ENCODE assay signal across 10 cellular contexts in the genomic region with DNA sequence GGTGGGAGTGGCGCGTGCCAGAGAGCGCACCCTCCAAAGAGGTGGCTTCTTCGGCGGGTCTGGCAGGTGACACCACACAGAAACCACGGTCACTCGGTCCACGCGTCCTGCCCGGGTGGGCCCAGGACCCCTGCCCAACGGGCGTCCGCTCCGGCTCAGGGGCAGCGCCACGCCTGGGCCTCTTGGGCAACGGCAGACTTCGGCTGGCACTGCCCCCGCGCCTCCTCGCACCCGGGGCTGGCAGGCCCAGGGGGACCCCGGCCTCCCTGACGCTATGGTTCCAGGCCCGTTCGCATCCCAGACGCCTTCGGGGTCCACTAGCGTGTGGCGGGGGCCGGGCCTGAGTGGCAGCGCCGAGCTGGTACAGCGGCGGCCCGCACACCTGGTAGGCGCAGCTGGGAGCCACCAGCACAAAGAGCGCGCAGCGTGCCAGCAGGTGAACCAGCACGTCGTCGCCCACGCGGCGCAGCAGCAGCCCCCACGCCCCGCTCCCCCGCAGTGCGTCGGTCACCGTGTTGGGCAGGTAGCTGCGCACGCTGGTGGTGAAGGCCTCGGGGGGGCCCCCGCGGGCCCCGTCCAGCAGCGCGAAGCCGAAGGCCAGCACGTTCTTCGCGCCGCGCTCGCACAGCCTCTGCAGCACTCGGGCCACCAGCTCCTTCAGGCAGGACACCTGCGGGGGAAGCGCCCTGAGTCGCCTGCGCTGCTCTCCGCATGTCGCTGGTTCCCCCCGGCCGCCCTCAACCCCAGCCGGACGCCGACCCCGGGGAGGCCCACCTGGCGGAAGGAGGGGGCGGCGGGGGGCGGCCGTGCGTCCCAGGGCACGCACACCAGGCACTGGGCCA. TPM values are rescaled to one million over a fixed set of nuclear protein-coding genes. Genes with fewer than 3 reads are reported as not detected.
DNase-seq lines count a peak whose midpoint lies in the region; ATAC-seq and TF ChIP-seq lines count a peak whose summit lies in the region.
"Had no signal": no experiment of that assay in that cellular context is flagged by ENCODE, and none has a peak within 500 bp of the region (broad histone marks: within the 10 kb centered on the region; RNA-seq: fewer than 3 reads in every experiment).

No MANE protein-coding gene starts in this region.

- no peak overlapping the region for H3K27ac ChIP-seq in MM.1S (ENCODE audit: low read length)
- H3K27ac ChIP-seq in endodermal cell (ENCODE audit: low read depth, low read length) = no peak overlapping the region
- H3K27ac ChIP-seq in spleen = no peak overlapping the region

- no peaks in the 10 kb centered on the region; the same call in 1 of the 2 replicates for H3K79me2 ChIP-seq in MM.1S (ENCODE audit: low read length)

- H3K9me3 ChIP-seq in MM.1S (replicated peaks; ENCODE audit: insufficient read depth, low read length) (no peaks in the 10 kb centered on the region), endodermal cell (ENCODE audit: control insufficient read depth, low read length) (no peaks in the 10 kb centered on the region), spleen (no peaks in the 10 kb centered on the region)

- H3K36me3 ChIP-seq in MM.1S (replicated peaks; ENCODE audit: insufficient read depth, low read length) (no peaks in the 10 kb centered on the region), endodermal cell (ENCODE audit: control insufficient read depth, insufficient read depth, low read length) (no peaks in the 10 kb centered on the region), spleen (no peaks in the 10 kb centered on the region)

- peak overlapping the region; percentile 23 for H3K4me3 Mint-ChIP-seq in activated CD4-positive, alpha-beta memory T cell treated with anti-CD3 and anti-CD28 coated beads for 36 hours
- no peak overlapping the region for H3K4me3 Mint-ChIP-seq in activated CD4-positive, alpha-beta memory T cell treated with anti-CD3 and anti-CD28 coated beads, Interleukin-2, amount 10 ng/mL, durations not matched to agents 7 days and 5 days
- peak overlapping the region; percentile 49 for H3K4me3 Mint-ChIP-seq in endodermal cell

- no peaks in the 10 kb centered on the region for H3K27me3 Mint-ChIP-seq in activated CD4-positive, alpha-beta memory T cell treated with anti-CD3 and anti-CD28 coated beads for 36 hours
- H3K27me3 Mint-ChIP-seq in activated CD4-positive, alpha-beta memory T cell treated with anti-CD3 and anti-CD28 coated beads, Interleukin-2, amount 10 ng/mL, durations not matched to agents 7 days and 5 days = peaks cover 7% of the 10 kb centered on the region
- peaks cover 24% of the 10 kb centered on the region for H3K27me3 Mint-ChIP-seq in endodermal cell (ENCODE audit: insufficient read depth)
- H3K27me3 Mint-ChIP-seq: CD4-positive, alpha-beta T cell had no signal

- peaks cover 5% of the 10 kb centered on the region for H3K4me1 Mint-ChIP-seq in activated CD4-positive, alpha-beta memory T cell treated with anti-CD3 and anti-CD28 coated beads for 36 hours (ENCODE audit: low read depth)
- H3K4me1 Mint-ChIP-seq in activated CD4-positive, alpha-beta memory T cell treated with anti-CD3 and anti-CD28 coated beads, Interleukin-2, amount 10 ng/mL, durations not matched to agents 7 days and 5 days = peaks cover 7% of the 10 kb centered on the region
- H3K4me1 Mint-ChIP-seq in endodermal cell = peaks cover 1% of the 10 kb centered on the region

- CTCF ChIA-PET in activated CD4-positive, alpha-beta memory T cell treated with anti-CD3 and anti-CD28 coated beads for 36 hours (lab: Charles Lee) = interaction anchor here (1.0 kb wide), 1 partner anchor 125 kb away, joined by 3 read pairs; no protein-coding TSS in a partner anchor
- CTCF ChIA-PET in activated CD4-positive, alpha-beta memory T cell treated with anti-CD3 and anti-CD28 coated beads, Interleukin-2, amount 10 ng/mL, durations not matched to agents 7 days and 5 days (lab: Charles Lee) = no interaction called here

- H3K4me3 ChIP-seq in MM.1S (ENCODE audit: low read length) (peak overlapping the region; percentile 25; the same call in 1 of the 2 replicates), endodermal cell (ENCODE audit: low read length) (peak overlapping the region; percentile 75), spleen (peak overlapping the region in 7 of 8 donors; percentile 14 to 66 (median 29)), foreskin fibroblast (ENCODE audit: low read depth in 1 of 2, low read length in 2 of 2) (no peak overlapping the region)

- no peak overlapping the region for H3K9ac ChIP-seq in MM.1S (ENCODE audit: low read length)
- no peak overlapping the region for H3K9ac ChIP-seq in endodermal cell (ENCODE audit: extremely low read depth, low read length, poor library complexity, severe bottlenecking)

- POLR2A ChIA-PET in activated CD4-positive, alpha-beta memory T cell treated with anti-CD3 and anti-CD28 coated beads for 36 hours (lab: Charles Lee) = interaction anchor here (1.4 to 1.5 kb wide), 2 partner anchors 22 to 51 kb away, joined by 5 to 6 read pairs; a partner anchor contains a TSS
- POLR2A ChIA-PET in activated CD4-positive, alpha-beta memory T cell treated with anti-CD3 and anti-CD28 coated beads, Interleukin-2, amount 10 ng/mL, durations not matched to agents 7 days and 5 days (lab: Charles Lee) = interaction anchor here (1.2 to 2.5 kb wide), 3 partner anchors 19 to 50 kb away, joined by 4 to 8 read pairs (median 7); no protein-coding TSS in a partner anchor

- H3K27me3 ChIP-seq in MM.1S (replicated peaks; ENCODE audit: insufficient read depth, low read length) (no peaks in the 10 kb centered on the region), endodermal cell (ENCODE audit: control insufficient read depth, insufficient read depth, low read length, poor library complexity, severe bottlenecking) (peaks cover 11% of the 10 kb centered on the region), spleen (replicated peaks in 1 of 7) (peaks cover 0 to 73% (median 37%) of the 10 kb centered on the region in 7 donors)

- H4K20me1 ChIP-seq in MM.1S (ENCODE audit: insufficient read depth, low read length) = no peaks in the 10 kb centered on the region

- H3F3A ChIP-seq in MM.1S (ENCODE audit: insufficient read depth, low read length) = 0 out of 2 replicates have a peak, but pooled peaks cover 6% of the 10 kb centered on the region

- DNase-seq in activated CD4-positive, alpha-beta memory T cell treated with anti-CD3 and anti-CD28 coated beads for 36 hours = no peak
- no peak for DNase-seq in activated CD4-positive, alpha-beta memory T cell treated with anti-CD3 and anti-CD28 coated beads, Interleukin-2, amount 10 ng/mL, durations not matched to agents 7 days and 5 days
- DNase-seq in MM.1S = no peak
- DNase-seq in endodermal cell = peak; percentile 81
- DNase-seq in spleen = peak; percentile 74
- no peak for DNase-seq in epidermal melanocyte (ENCODE audit: insufficient read length, low spot score)
- no peak for DNase-seq in foreskin fibroblast
- DNase-seq: SHP77 treated with DMSO at 0.1 percent for 48 hours had no signal

- ATAC-seq in HG03521 (IDR thresholded peaks at IDR 0.05; ENCODE audit: unreplicated experiment) = no peak

- no peak overlapping the region for H2AFZ ChIP-seq in MM.1S (ENCODE audit: low read length)

- H3K4me1 ChIP-seq in MM.1S (ENCODE audit: low read length) (no peaks in the 10 kb centered on the region), endodermal cell (ENCODE audit: control insufficient read depth, insufficient read depth, low read length) (no peaks in the 10 kb centered on the region), spleen (peaks cover 0 to 23% (median 16%) of the 10 kb centered on the region in 6 donors)

- no peak for TF ChIP-seq CTCF in MM.1S (IDR thresholded peaks at IDR 0.05; ENCODE audit: low read length)
- no peak for TF ChIP-seq CTCF in endodermal cell (conservative IDR thresholded peaks at IDR 0.05)
- no peak for TF ChIP-seq CTCF in spleen (IDR thresholded peaks at IDR 0.05 in 8 of 11, conservative IDR thresholded peaks at IDR 0.05 in 3 of 11)
- no peak for TF ChIP-seq CTCF in foreskin fibroblast (IDR thresholded peaks at IDR 0.05; ENCODE audit: low read depth, low read length)

- H3K36me3 Mint-ChIP-seq in activated CD4-positive, alpha-beta memory T cell treated with anti-CD3 and anti-CD28 coated beads for 36 hours = no peaks in the 10 kb centered on the region
- no peaks in the 10 kb centered on the region for H3K36me3 Mint-ChIP-seq in activated CD4-positive, alpha-beta memory T cell treated with anti-CD3 and anti-CD28 coated beads, Interleukin-2, amount 10 ng/mL, durations not matched to agents 7 days and 5 days (ENCODE audit: low read depth)
- no peaks in the 10 kb centered on the region for H3K36me3 Mint-ChIP-seq in endodermal cell (ENCODE audit: low read depth)

- WGBS in endodermal cell (ENCODE audit: insufficient coverage in 1 of 2, insufficient read length in 1 of 2), 2 experiments = 52 to 64% methylated on average over 34 to 87 of the region's 87 CpGs
- 42 to 48% (median 45%) methylated on average over 36 to 87 of the region's 87 CpGs for WGBS in spleen, 5 donors

- intact Hi-C loops in activated CD4-positive, alpha-beta memory T cell treated with anti-CD3 and anti-CD28 coated beads for 36 hours (cut with micrococcal nuclease) = loop anchor here (10.0 kb wide), 1 partner anchor 51 kb away; a partner anchor contains a TSS
- intact Hi-C loops in spleen (cut with DNase I; ENCODE audit: low total_unique reads) = no loop called here

- H3K27ac Mint-ChIP-seq in activated CD4-positive, alpha-beta memory T cell treated with anti-CD3 and anti-CD28 coated beads for 36 hours = no peak overlapping the region
- no peak overlapping the region for H3K27ac Mint-ChIP-seq in activated CD4-positive, alpha-beta memory T cell treated with anti-CD3 and anti-CD28 coated beads, Interleukin-2, amount 10 ng/mL, durations not matched to agents 7 days and 5 days
- H3K27ac Mint-ChIP-seq in endodermal cell = no peak overlapping the region
- H3K27ac Mint-ChIP-seq: CD4-positive, alpha-beta T cell had no signal

- no peak for TF ChIP-seq POLR2A in spleen (IDR thresholded peaks at IDR 0.05)

- no peaks in the 10 kb centered on the region for H3K9me3 Mint-ChIP-seq in activated CD4-positive, alpha-beta memory T cell treated with anti-CD3 and anti-CD28 coated beads for 36 hours
- no peaks in the 10 kb centered on the region for H3K9me3 Mint-ChIP-seq in activated CD4-positive, alpha-beta memory T cell treated with anti-CD3 and anti-CD28 coated beads, Interleukin-2, amount 10 ng/mL, durations not matched to agents 7 days and 5 days
- H3K9me3 Mint-ChIP-seq in endodermal cell = no peaks in the 10 kb centered on the region
- H3K9me3 Mint-ChIP-seq: CD4-positive, alpha-beta T cell had no signal

- H3K9me2 ChIP-seq in MM.1S (replicated peaks; ENCODE audit: insufficient read depth, low read length) = no peaks in the 10 kb centered on the region

- peak overlapping the region; percentile 43; the same call in 1 of the 2 replicates for H3K4me2 ChIP-seq in MM.1S (ENCODE audit: low read depth, low read length)

RNA-seq across cellular contexts. Expression of a gene that starts 0.7 kb away (rescaled TPM):
- 1 to 10 TPM; 4.7 to 7.3 TPM for total RNA-seq in activated CD4-positive, alpha-beta memory T cell treated with anti-CD3 and anti-CD28 coated beads for 36 hours
- total RNA-seq in activated CD4-positive, alpha-beta memory T cell treated with anti-CD3 and anti-CD28 coated beads, Interleukin-2, amount 10 ng/mL, durations not matched to agents 7 days and 5 days = 1 to 10 TPM; 2.1 to 2.2 TPM
- total RNA-seq in endodermal cell = 1 to 10 TPM; 7.1 to 9.8 TPM
- polyA plus RNA-seq in endodermal cell (2013, experiment 1 of 2) = 3.0 TPM
- polyA plus RNA-seq in endodermal cell (2013, experiment 2 of 2) = 2.3 TPM
- 1 to 10 TPM in 2 of 7 donors, under 1 TPM in 3, not detected in 2; 0.16 to 5.3 (median 0.43) TPM for total RNA-seq in spleen
- polyA plus RNA-seq in spleen = under 1 TPM; 0.09 to 0.53 (median 0.19) TPM

RNA-seq across cellular contexts. Expression of a gene that starts 50.7 kb away (rescaled TPM):
- 10 to 100 TPM; 70.1 to 72.9 TPM for total RNA-seq in activated CD4-positive, alpha-beta memory T cell treated with anti-CD3 and anti-CD28 coated beads for 36 hours
- 100 to 1,000 TPM in 1 of 2 experiments, 10 to 100 TPM in 1; 99.7 to 101 TPM for total RNA-seq in activated CD4-positive, alpha-beta memory T cell treated with anti-CD3 and anti-CD28 coated beads, Interleukin-2, amount 10 ng/mL, durations not matched to agents 7 days and 5 days
- total RNA-seq in endodermal cell (10 to 100 TPM; 68.0 to 89.4 TPM), spleen (100 to 1,000 TPM in 3 of 7 donors, 10 to 100 TPM in 4; 87.2 to 118 (median 99.9) TPM)
- 90.0 TPM for polyA plus RNA-seq in endodermal cell (2013, experiment 1 of 2)
- polyA plus RNA-seq in endodermal cell (2013, experiment 2 of 2) = 75.7 TPM
- polyA plus RNA-seq in spleen = 10 to 100 TPM; 39.7 to 55.6 (median 45.1) TPM

Comparison
In these comparisons a context has a peak if more than half of its experiments do, and no peak if none do; other contexts are left out.
1. DNase-seq: peak in endodermal cell (single experiment) and spleen (single experiment); none in activated CD4-positive, alpha-beta memory T cell treated with anti-CD3 and anti-CD28 coated beads for 36 hours (single experiment), activated CD4-positive, alpha-beta memory T cell treated with anti-CD3 and anti-CD28 coated beads, Interleukin-2, amount 10 ng/mL, durations not matched to agents 7 days and 5 days (single experiment), MM.1S (single experiment), epidermal melanocyte (single experiment) and foreskin fibroblast (0 of 2).
2. H3K4me3 ChIP-seq: peak in MM.1S (single experiment), endodermal cell (single experiment) and spleen (7 of 8); none in foreskin fibroblast (0 of 2).